In the genomic region with DNA sequence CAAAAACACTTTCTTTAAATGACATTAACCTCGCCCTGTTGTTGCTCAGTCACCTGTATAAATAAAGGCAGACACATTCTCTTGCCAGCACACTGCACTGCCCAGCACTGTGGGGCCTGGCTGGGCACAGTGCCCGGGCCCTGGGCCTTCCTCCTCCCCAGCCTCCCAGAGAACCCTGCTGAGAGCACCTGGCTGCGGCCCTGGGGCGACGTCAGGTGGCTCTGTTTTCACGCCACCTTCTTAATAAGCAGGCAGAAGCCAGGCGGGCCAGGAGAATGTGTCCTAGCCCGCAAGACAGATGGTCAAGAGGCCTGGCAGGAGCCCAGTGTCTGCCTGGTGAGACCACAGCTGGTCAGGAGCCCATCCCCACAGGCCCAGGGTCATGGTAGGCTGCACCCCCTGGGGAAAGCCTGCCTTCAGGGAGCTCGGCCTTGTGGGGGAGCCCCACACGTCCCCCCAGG, we compare ENCODE assay signal across 1 cellular context.
TF ChIP-seq lines count a peak whose summit lies in the region.

No MANE protein-coding gene starts in this region.

TF ChIP-seq in IMR-90, 13 proteins besides CTCF, POLR2A, EP300 and RAD21:
- TF ChIP-seq MAFK (IDR thresholded peaks at IDR 0.05; ENCODE audit: low read depth, low read length) = no peak
- TF ChIP-seq RCOR1 (IDR thresholded peaks at IDR 0.05; ENCODE audit: insufficient replicate concordance, low read length) = no peak
- TF ChIP-seq, protein P1, sequence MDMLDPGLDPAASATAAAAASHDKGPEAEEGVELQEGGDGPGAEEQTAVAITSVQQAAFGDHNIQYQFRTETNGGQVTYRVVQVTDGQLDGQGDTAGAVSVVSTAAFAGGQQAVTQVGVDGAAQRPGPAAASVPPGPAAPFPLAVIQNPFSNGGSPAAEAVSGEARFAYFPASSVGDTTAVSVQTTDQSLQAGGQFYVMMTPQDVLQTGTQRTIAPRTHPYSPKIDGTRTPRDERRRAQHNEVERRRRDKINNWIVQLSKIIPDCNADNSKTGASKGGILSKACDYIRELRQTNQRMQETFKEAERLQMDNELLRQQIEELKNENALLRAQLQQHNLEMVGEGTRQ (IDR thresholded peaks at IDR 0.05; ENCODE audit: low read depth, low read length) = no peak
- TF ChIP-seq, protein P2, sequence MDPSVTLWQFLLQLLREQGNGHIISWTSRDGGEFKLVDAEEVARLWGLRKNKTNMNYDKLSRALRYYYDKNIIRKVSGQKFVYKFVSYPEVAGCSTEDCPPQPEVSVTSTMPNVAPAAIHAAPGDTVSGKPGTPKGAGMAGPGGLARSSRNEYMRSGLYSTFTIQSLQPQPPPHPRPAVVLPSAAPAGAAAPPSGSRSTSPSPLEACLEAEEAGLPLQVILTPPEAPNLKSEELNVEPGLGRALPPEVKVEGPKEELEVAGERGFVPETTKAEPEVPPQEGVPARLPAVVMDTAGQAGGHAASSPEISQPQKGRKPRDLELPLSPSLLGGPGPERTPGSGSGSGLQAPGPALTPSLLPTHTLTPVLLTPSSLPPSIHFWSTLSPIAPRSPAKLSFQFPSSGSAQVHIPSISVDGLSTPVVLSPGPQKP (IDR thresholded peaks at IDR 0.05; ENCODE audit: borderline replicate concordance, low read depth, low read length) = no peak
- no peak for TF ChIP-seq MAZ (IDR thresholded peaks at IDR 0.05; ENCODE audit: borderline replicate concordance, low read depth, low read length)
- no peak for TF ChIP-seq SMC3 (IDR thresholded peaks at IDR 0.05; ENCODE audit: low read depth, low read length)
- no peak for TF ChIP-seq FOS (IDR thresholded peaks at IDR 0.05; ENCODE audit: low read depth, low read length)
- TF ChIP-seq MXI1 (IDR thresholded peaks at IDR 0.05; ENCODE audit: borderline replicate concordance, low read depth, low read length) = no peak
- TF ChIP-seq RFX5 (IDR thresholded peaks at IDR 0.05; ENCODE audit: low read depth, low read length) = no peak
- no peak for TF ChIP-seq BHLHE40 (IDR thresholded peaks at IDR 0.05; ENCODE audit: low read depth, low read length)
- no peak for TF ChIP-seq NFE2L2 (IDR thresholded peaks at IDR 0.05; ENCODE audit: low read depth, low read length)
- TF ChIP-seq CEBPB (IDR thresholded peaks at IDR 0.05; ENCODE audit: low read depth, low read length) = no peak
- TF ChIP-seq CHD1 (IDR thresholded peaks at IDR 0.05; ENCODE audit: low read depth, low read length) = no peak
